ENCODE assay signal across 1 cellular context in the genomic region with DNA sequence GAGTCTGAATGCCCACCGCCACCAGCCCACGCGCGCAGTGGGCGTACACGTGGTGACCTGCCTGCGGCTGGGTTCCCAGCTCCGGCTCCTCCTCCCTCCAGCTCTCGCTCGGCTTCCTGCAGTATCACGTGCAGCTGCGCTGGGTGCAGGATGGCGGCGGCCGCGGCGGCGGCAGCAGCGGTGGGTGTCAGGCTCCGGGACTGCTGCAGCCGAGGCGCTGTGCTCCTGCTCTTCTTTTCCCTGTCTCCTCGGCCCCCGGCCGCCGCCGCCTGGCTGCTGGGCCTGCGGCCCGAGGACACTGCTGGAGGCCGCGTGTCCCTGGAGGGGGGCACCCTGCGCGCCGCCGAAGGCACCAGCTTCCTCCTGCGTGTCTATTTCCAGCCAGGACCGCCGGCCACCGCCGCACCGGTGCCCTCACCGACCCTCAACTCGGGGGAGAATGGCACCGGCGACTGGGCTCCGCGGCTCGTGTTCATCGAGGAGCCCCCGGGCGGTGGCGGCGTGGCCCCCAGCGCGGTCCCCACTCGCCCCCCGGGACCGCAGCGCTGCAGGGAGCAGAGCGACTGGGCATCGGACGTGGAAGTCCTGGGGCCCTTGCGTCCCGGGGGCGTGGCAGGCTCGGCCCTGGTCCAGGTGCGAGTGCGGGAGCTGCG.
TF ChIP-seq lines count a peak whose summit lies in the region.

A gene (plus strand): TSS at position 119 of the 653 bp plus-strand sequence. CDS start 32 bp downstream, at position 151.

TF ChIP-seq in HEK293, 187 proteins besides CTCF, POLR2A, EP300 and RAD21 (continued from another document):
- TF ChIP-seq ZEB2 (tag by site-specific recombination; IDR thresholded peaks at IDR 0.05) = peak; percentile 69; the same call in 1 of the 2 replicates
- 0 out of 2 replicates have a peak, but pooled peaks have one; percentile 36 for TF ChIP-seq KLF10 (tag by site-specific recombination; IDR thresholded peaks at IDR 0.05)
- TF ChIP-seq SP7 (tag by site-specific recombination; IDR thresholded peaks at IDR 0.05) = peak; percentile 64
- peak; percentile 50; the same call in 1 of the 2 replicates for TF ChIP-seq ZNF394 (tag by site-specific recombination; IDR thresholded peaks at IDR 0.05; ENCODE audit: borderline replicate concordance)
- TF ChIP-seq GLIS2 (tag by site-specific recombination; IDR thresholded peaks at IDR 0.05) = peak; percentile 87
- 0 out of 2 replicates have a peak, but pooled peaks have one; percentile 24 for TF ChIP-seq ZSCAN30 (tag by site-specific recombination; IDR thresholded peaks at IDR 0.05)
- TF ChIP-seq ZNF571 (tag by site-specific recombination; IDR thresholded peaks at IDR 0.05) = no peak
- TF ChIP-seq BCL11B (tag by site-specific recombination; IDR thresholded peaks at IDR 0.05; ENCODE audit: low read depth) = no peak
- peak; percentile 69 for TF ChIP-seq ZNF600 (tag by site-specific recombination; IDR thresholded peaks at IDR 0.05)
- no peak for TF ChIP-seq ZNF837 (tag by site-specific recombination; IDR thresholded peaks at IDR 0.05)
- TF ChIP-seq ZNF501 (tag by site-specific recombination; IDR thresholded peaks at IDR 0.05) = 0 out of 2 replicates have a peak, but pooled peaks have one; percentile 37
- TF ChIP-seq ZNF677 (tag by site-specific recombination; IDR thresholded peaks at IDR 0.05) = no peak
- peak; percentile 93 for TF ChIP-seq EGR2 (tag by site-specific recombination; IDR thresholded peaks at IDR 0.05; ENCODE audit: low read depth)
- TF ChIP-seq SP3 (tag by site-specific recombination; IDR thresholded peaks at IDR 0.05) = peak; percentile 47; the same call in 1 of the 2 replicates
- TF ChIP-seq ZFP37 (tag by site-specific recombination; IDR thresholded peaks at IDR 0.05) = 0 out of 2 replicates have a peak, but pooled peaks have one; percentile 54
- peak; percentile 59; the same call in 1 of the 2 replicates for TF ChIP-seq KLF16 (tag by site-specific recombination; IDR thresholded peaks at IDR 0.05)
- TF ChIP-seq KLF7 (tag by site-specific recombination; IDR thresholded peaks at IDR 0.05; ENCODE audit: borderline replicate concordance) = no peak
- TF ChIP-seq GLIS1 (tag by site-specific recombination; IDR thresholded peaks at IDR 0.05) = peak; percentile 69; the same call in 1 of the 2 replicates
- TF ChIP-seq ZBTB48 (tag by site-specific recombination; IDR thresholded peaks at IDR 0.05) = peak; percentile 14; the same call in 1 of the 2 replicates
- peak; percentile 65 for TF ChIP-seq YY1 (tag by site-specific recombination; IDR thresholded peaks at IDR 0.05)
- TF ChIP-seq ZNF621 (tag by site-specific recombination; IDR thresholded peaks at IDR 0.05) = no peak
- no peak for TF ChIP-seq MYNN (tag by site-specific recombination; IDR thresholded peaks at IDR 0.05; ENCODE audit: borderline replicate concordance)
- no peak for TF ChIP-seq ZNF114 (tag by site-specific recombination; IDR thresholded peaks at IDR 0.05)
- peak; percentile 74; the same call in 1 of the 2 replicates for TF ChIP-seq YY2 (tag by site-specific recombination; IDR thresholded peaks at IDR 0.05)
- 0 out of 2 replicates have a peak, but pooled peaks have one; percentile 25 for TF ChIP-seq ZNF324 (tag by site-specific recombination; IDR thresholded peaks at IDR 0.05)
- TF ChIP-seq ZNF76 (tag by site-specific recombination; IDR thresholded peaks at IDR 0.05; ENCODE audit: borderline replicate concordance, low read depth) = 0 out of 2 replicates have a peak, but pooled peaks have one; percentile 8
- TF ChIP-seq ZBTB17 (tag by site-specific recombination; IDR thresholded peaks at IDR 0.05) = peak; percentile 90
- TF ChIP-seq ZNF341 (tag by site-specific recombination; IDR thresholded peaks at IDR 0.05; ENCODE audit: low read depth) = peak; percentile 65
- TF ChIP-seq, protein P1, sequence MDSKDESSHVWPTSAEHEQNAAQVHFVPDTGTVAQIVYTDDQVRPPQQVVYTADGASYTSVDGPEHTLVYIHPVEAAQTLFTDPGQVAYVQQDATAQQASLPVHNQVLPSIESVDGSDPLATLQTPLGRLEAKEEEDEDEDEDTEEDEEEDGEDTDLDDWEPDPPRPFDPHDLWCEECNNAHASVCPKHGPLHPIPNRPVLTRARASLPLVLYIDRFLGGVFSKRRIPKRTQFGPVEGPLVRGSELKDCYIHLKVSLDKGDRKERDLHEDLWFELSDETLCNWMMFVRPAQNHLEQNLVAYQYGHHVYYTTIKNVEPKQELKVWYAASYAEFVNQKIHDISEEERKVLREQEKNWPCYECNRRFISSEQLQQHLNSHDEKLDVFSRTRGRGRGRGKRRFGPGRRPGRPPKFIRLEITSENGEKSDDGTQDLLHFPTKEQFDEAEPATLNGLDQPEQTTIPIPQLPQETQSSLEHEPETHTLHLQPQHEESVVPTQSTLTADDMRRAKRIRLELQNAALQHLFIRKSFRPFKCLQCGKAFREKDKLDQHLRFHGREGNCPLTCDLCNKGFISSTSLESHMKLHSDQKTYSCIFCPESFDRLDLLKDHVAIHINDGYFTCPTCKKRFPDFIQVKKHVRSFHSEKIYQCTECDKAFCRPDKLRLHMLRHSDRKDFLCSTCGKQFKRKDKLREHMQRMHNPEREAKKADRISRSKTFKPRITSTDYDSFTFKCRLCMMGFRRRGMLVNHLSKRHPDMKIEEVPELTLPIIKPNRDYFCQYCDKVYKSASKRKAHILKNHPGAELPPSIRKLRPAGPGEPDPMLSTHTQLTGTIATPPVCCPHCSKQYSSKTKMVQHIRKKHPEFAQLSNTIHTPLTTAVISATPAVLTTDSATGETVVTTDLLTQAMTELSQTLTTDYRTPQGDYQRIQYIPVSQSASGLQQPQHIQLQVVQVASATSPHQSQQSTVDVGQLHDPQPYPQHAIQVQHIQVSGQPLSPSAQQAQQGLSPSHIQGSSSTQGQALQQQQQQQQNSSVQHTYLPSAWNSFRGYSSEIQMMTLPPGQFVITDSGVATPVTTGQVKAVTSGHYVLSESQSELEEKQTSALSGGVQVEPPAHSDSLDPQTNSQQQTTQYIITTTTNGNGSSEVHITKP (tag by site-specific recombination; IDR thresholded peaks at IDR 0.05) = peak; percentile 15; the same call in 1 of the 2 replicates
- TF ChIP-seq, protein P2, sequence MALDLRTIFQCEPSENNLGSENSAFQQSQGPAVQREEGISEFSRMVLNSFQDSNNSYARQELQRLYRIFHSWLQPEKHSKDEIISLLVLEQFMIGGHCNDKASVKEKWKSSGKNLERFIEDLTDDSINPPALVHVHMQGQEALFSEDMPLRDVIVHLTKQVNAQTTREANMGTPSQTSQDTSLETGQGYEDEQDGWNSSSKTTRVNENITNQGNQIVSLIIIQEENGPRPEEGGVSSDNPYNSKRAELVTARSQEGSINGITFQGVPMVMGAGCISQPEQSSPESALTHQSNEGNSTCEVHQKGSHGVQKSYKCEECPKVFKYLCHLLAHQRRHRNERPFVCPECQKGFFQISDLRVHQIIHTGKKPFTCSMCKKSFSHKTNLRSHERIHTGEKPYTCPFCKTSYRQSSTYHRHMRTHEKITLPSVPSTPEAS (tag by site-specific recombination; IDR thresholded peaks at IDR 0.05) = 0 out of 2 replicates have a peak, but pooled peaks have one; percentile 18
- TF ChIP-seq, protein P3, sequence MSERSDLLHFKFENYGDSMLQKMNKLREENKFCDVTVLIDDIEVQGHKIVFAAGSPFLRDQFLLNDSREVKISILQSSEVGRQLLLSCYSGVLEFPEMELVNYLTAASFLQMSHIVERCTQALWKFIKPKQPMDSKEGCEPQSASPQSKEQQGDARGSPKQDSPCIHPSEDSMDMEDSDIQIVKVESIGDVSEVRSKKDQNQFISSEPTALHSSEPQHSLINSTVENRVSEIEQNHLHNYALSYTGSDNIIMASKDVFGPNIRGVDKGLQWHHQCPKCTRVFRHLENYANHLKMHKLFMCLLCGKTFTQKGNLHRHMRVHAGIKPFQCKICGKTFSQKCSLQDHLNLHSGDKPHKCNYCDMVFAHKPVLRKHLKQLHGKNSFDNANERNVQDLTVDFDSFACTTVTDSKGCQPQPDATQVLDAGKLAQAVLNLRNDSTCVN (tag by site-specific recombination; optimal IDR thresholded peaks at IDR 0.05) = peak; percentile 90
- TF ChIP-seq KLF9 (tag by site-specific recombination; IDR thresholded peaks at IDR 0.05; ENCODE audit: low read depth) = peak; percentile 68
- TF ChIP-seq, protein P4, sequence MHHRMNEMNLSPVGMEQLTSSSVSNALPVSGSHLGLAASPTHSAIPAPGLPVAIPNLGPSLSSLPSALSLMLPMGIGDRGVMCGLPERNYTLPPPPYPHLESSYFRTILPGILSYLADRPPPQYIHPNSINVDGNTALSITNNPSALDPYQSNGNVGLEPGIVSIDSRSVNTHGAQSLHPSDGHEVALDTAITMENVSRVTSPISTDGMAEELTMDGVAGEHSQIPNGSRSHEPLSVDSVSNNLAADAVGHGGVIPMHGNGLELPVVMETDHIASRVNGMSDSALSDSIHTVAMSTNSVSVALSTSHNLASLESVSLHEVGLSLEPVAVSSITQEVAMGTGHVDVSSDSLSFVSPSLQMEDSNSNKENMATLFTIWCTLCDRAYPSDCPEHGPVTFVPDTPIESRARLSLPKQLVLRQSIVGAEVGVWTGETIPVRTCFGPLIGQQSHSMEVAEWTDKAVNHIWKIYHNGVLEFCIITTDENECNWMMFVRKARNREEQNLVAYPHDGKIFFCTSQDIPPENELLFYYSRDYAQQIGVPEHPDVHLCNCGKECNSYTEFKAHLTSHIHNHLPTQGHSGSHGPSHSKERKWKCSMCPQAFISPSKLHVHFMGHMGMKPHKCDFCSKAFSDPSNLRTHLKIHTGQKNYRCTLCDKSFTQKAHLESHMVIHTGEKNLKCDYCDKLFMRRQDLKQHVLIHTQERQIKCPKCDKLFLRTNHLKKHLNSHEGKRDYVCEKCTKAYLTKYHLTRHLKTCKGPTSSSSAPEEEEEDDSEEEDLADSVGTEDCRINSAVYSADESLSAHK (tag by site-specific recombination; IDR thresholded peaks at IDR 0.05) = no peak
- peak; percentile 87 for TF ChIP-seq ZBTB20 (tag by site-specific recombination; IDR thresholded peaks at IDR 0.05)
TF ChIP-seq in HEK293: peak in this region for 36.
